19 cellular contexts compared by ENCODE assay signal in the genomic region with DNA sequence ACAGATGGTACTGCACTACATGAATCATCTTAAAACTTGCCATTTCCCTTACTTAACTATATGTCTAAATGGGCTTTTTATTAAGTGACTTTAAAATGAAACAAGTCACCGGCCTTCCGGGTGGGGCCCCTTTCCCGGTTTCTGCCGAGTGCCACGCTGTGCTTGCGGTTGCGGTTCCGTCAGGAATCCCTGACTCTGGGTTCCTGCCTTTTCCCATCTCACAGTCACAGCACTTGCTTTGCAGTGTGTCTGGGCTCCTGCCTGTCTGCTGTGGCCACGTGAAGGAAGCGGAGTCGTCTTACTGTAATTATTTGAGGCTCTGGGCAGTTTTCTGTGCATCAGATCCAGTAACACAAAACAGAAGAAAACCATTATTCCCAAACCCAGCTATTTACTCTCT. TPM values are rescaled to one million over a fixed set of nuclear protein-coding genes. Genes with fewer than 3 reads are reported as not detected.
DNase-seq lines count a peak whose midpoint lies in the region; ATAC-seq and TF ChIP-seq lines count a peak whose summit lies in the region.
"Had no signal": no experiment of that assay in that cellular context is flagged by ENCODE, and none has a peak within 500 bp of the region (broad histone marks: within the 10 kb centered on the region; RNA-seq: fewer than 3 reads in every experiment).

No MANE protein-coding gene starts in this region.

- peak overlapping the region; percentile 19 for H3K4me3 Mint-ChIP-seq in osteocyte (ENCODE audit: unreplicated experiment)
- H3K4me3 Mint-ChIP-seq: central memory CD8-positive, alpha-beta T cell had no signal

- H3K36me3 ChIP-seq in fibroblast of lung (ENCODE audit: control insufficient read depth, insufficient read depth, low read length) (no peaks in the 10 kb centered on the region), WERI-Rb-1 (no peaks in the 10 kb centered on the region)

- no peaks in the 10 kb centered on the region for H3K9me3 ChIP-seq in fibroblast of lung (ENCODE audit: control insufficient read depth, insufficient read depth, low read depth, low read length)
- no peaks in the 10 kb centered on the region for H3K9me3 ChIP-seq in WERI-Rb-1 (ENCODE audit: severe bottlenecking)

- no peak for TF ChIP-seq CTCF in fibroblast of lung (conservative IDR thresholded peaks at IDR 0.05 in 1 of 2, IDR thresholded peaks at IDR 0.05 in 1 of 2; ENCODE audit: low read depth in 1 of 2, low read length in 2 of 2)
- no peak for TF ChIP-seq CTCF in osteocyte (IDR thresholded peaks at IDR 0.05)
- TF ChIP-seq CTCF in WERI-Rb-1 (IDR thresholded peaks at IDR 0.05; ENCODE audit: low read depth, low read length): no peak

- peaks cover 45% of the 10 kb centered on the region for H3K4me1 Mint-ChIP-seq in osteocyte (ENCODE audit: unreplicated experiment)
- H3K4me1 Mint-ChIP-seq: central memory CD8-positive, alpha-beta T cell had no signal

- H3K27me3 ChIP-seq in fibroblast of lung (ENCODE audit: control insufficient read depth, insufficient read depth, low read length) (no peaks in the 10 kb centered on the region), WERI-Rb-1 (ENCODE audit: insufficient read depth, low read depth, severe bottlenecking) (no peaks in the 10 kb centered on the region)

- peak overlapping the region; percentile 44 for H3K4me2 ChIP-seq in fibroblast of lung (ENCODE audit: extremely low read depth, insufficient read depth, low read length)

- peak overlapping the region; percentile 12 for H2AFZ ChIP-seq in fibroblast of lung (ENCODE audit: low read length)

- H3K36me3 Mint-ChIP-seq in osteocyte (ENCODE audit: unreplicated experiment): no peaks in the 10 kb centered on the region

- H3K27ac ChIP-seq in fibroblast of lung (ENCODE audit: insufficient read depth, low read length): peak overlapping the region; percentile 56
- H3K27ac ChIP-seq in WERI-Rb-1: no peak overlapping the region
- H3K27ac ChIP-seq: C4-2B, epithelial cell of prostate had no signal

- H4K20me1 ChIP-seq in fibroblast of lung (ENCODE audit: control insufficient read depth, extremely low read depth, insufficient read depth, low read length): no peaks in the 10 kb centered on the region

- no peaks in the 10 kb centered on the region for H3K27me3 Mint-ChIP-seq in osteocyte (ENCODE audit: unreplicated experiment)

- ATAC-seq in HG03139 (IDR thresholded peaks at IDR 0.05; ENCODE audit: unreplicated experiment): no peak
- ATAC-seq: stimulated activated naive CD8-positive, alpha-beta T cell treated with anti-CD3 and anti-CD28 coated beads, Interleukin-15, Interleukin-2, amounts not matched to agents 100 U/mL and 50 U/mL, for 24 hours had no signal

- peak overlapping the region; percentile 64 for H3K27ac Mint-ChIP-seq in osteocyte (ENCODE audit: unreplicated experiment)

- H3K9ac ChIP-seq in fibroblast of lung (ENCODE audit: insufficient read depth, low read length): no peak overlapping the region

- peaks cover 17% of the 10 kb centered on the region for H3K4me1 ChIP-seq in fibroblast of lung (ENCODE audit: control insufficient read depth, extremely low read depth, insufficient read depth, low read length)

- H3K9me3 Mint-ChIP-seq in osteocyte (ENCODE audit: unreplicated experiment): no peaks in the 10 kb centered on the region
- H3K9me3 Mint-ChIP-seq: central memory CD8-positive, alpha-beta T cell had no signal

- no peaks in the 10 kb centered on the region for H3K79me2 ChIP-seq in fibroblast of lung (ENCODE audit: control insufficient read depth, insufficient read depth, low read length)

- peak; percentile 99 for DNase-seq in EH (ENCODE audit: low read depth)
- peak; percentile 57 for DNase-seq in NCI-H69 (lab: John Stamatoyannopoulos, UW)
- DNase-seq in fibroblast of lung (ENCODE audit: low read depth in 2 of 2): peak; percentile 33 to 66
- DNase-seq in osteocyte (ENCODE audit: extremely low spot score, unreplicated experiment): no peak
- no peak for DNase-seq in SKM-1 treated with dmso at 0.1 percent for 144 hours (lab: John Stamatoyannopoulos, UW; ENCODE audit: unreplicated experiment)
- DNase-seq in WERI-Rb-1: no peak
- no peak for DNase-seq in GM19240 (ENCODE audit: insufficient read length, low spot score)
- DNase-seq: activated naive CD4-positive, alpha-beta T cell; GDM1; midbrain; NCI-H1092 treated with DMSO at 0.1 percent for 48 hours; NCI-H510A treated with DMSO at 0.1 percent for 48 hours; RPMI8226; stimulated activated CD4-positive, alpha-beta T cell treated with anti-CD3 and anti-CD28 coated beads, Interleukin-4, amount 100 ng/mL, for 4 hours; stimulated activated naive CD8-positive, alpha-beta T cell treated with anti-CD3 and anti-CD28 coated beads, Interleukin-15, Interleukin-2, amounts not matched to agents 100 U/mL and 50 U/mL, for 24 hours had no signal

- peak overlapping the region in 1 of 4 experiments; percentile 25 for H3K4me3 ChIP-seq in fibroblast of lung (replicated peaks in 1 of 4; ENCODE audit: control extremely low read depth in 1 of 4, insufficient read depth in 1 of 4, low read depth in 3 of 4, low read length in 4 of 4)
- no peak overlapping the region for H3K4me3 ChIP-seq in WERI-Rb-1 (ENCODE audit: low read depth, low read length)

RNA-seq across cellular contexts. Expression of a gene that starts 44.0 kb away (rescaled TPM):
- total RNA-seq in fibroblast of lung (157 and 200 TPM in 2 replicates), osteocyte (124 and 129 TPM in 2 replicates)
- 182 and 222 TPM in 2 replicates for polyA plus RNA-seq in fibroblast of lung
- polyA plus RNA-seq in fibroblast of lung (2012): 122 and 146 TPM in 2 replicates
- polyA minus RNA-seq in fibroblast of lung (ENCODE audit: low replicate concordance): 173 and 186 TPM in 2 replicates

Comparison
In these comparisons a context has a peak if more than half of its experiments do, and no peak if none do; other contexts are left out.
1. DNase-seq: peak in EH (single experiment), NCI-H69 (single experiment) and fibroblast of lung (2 of 2); none in osteocyte (single experiment), SKM-1 treated with dmso at 0.1 percent for 144 hours (single experiment), WERI-Rb-1 (single experiment) and GM19240 (single experiment).